Comparison of ENCODE assay signal across 1 cellular context in the genomic region with DNA sequence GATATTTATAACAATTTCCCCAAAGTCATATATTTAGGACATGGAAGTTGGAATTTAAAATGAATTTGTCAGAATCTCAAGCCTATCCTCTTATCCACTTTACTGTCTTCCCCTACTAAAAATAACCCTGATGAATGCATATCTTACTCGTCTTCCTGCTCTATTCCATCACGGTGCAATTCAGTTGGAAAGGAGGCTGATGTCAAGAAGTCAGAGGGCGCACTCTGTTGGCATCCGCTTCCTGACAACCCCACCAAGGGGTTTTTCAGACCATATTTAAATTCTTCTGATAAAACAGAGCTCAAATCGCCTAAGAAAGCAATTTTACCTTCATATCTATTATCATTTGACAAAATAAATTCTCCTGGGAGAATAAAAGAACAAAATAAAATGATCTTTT.
TF ChIP-seq lines count a peak whose summit lies in the region.

No MANE protein-coding gene starts in this region.

TF ChIP-seq in GM23338, 12 proteins besides CTCF, POLR2A, EP300 and RAD21:
- TF ChIP-seq ETS1 (IDR thresholded peaks at IDR 0.05) (no peak), POLR2AphosphoS5 (IDR thresholded peaks at IDR 0.05; ENCODE audit: low read depth) (no peak)
